Comparison of ENCODE assay signal across 8 cellular contexts in the genomic region with DNA sequence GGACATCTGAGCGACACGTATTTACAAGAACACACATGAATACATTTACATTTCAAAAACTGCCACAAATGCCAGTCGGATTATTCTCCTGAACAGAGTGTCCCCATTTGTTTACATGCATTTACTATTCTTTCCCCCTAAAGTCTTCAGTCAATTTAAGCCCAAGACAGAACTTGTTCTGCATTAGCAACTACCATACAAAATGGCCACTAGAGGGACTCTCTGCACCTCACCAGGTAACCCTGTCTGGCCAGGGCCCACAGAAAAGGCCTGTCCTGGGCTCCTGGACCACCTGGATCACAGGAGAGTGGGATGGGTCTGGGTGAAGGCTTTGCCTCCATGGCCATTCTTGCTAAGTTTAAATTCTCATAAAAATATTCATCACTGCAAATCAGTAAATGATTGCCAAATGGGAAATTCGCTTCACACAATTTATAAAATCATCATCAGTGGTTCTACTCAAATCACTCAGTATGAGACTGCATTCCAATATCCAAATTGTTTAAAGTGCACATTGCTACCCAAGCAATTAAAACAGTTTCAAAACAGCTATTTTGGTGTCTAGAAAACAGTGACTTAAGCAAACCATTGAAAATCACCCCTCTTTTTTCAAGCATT. TPM values are rescaled to one million over a fixed set of nuclear protein-coding genes. Genes with fewer than 3 reads are reported as not detected.
A peak's percentile ranks its signal among the peaks of the same experiment; 100 is the strongest.
DNase-seq lines count a peak whose midpoint lies in the region; ATAC-seq and TF ChIP-seq lines count a peak whose summit lies in the region.

No MANE protein-coding gene starts in this region.

- no peaks in the 10 kb centered on the region for H3K9me3 ChIP-seq in neutrophil

- H3K36me3 ChIP-seq in neutrophil = peaks cover 49% of the 10 kb centered on the region

- H3K27ac ChIP-seq in neutrophil = no peak overlapping the region

- H3K4me1 ChIP-seq in neutrophil (ENCODE audit: control insufficient read depth in 1 of 2, insufficient read depth in 1 of 2, low read depth in 1 of 2, low read length in 1 of 2) = no peaks in the 10 kb centered on the region

- DNase-seq in NCI-H2107 treated with DMSO at 0.1 percent for 48 hours (lab: John Stamatoyannopoulos, UW; ENCODE audit: unreplicated experiment) (peak; percentile 61), NCI-H2107 (lab: John Stamatoyannopoulos, UW) (no peak), HT1080 (ENCODE audit: low read depth) (peak; percentile 37), RPMI8226 (peak; percentile 53), epithelial cell of proximal tubule (ENCODE audit: low read depth) (no peak)
- DNase-seq in activated T-cell treated with anti-CD3 and anti-CD28 coated beads, Interleukin-2, amount 50 U/mL, for 48 hours = no peak

- no peak for ATAC-seq in GM18873 (IDR thresholded peaks at IDR 0.05; ENCODE audit: low FRiP score, unreplicated experiment)

- TF ChIP-seq CTCF in epithelial cell of proximal tubule (conservative IDR thresholded peaks at IDR 0.05; ENCODE audit: low read depth, low read length) (peak; percentile 92), neutrophil (IDR thresholded peaks at IDR 0.05) (peak; percentile 20)

- H3K27me3 ChIP-seq in neutrophil = no peaks in the 10 kb centered on the region

- no peak overlapping the region for H3K4me3 ChIP-seq in epithelial cell of proximal tubule (ENCODE audit: low read depth, low read length)
- H3K4me3 ChIP-seq in neutrophil (ENCODE audit: low read depth in 1 of 2, low read length in 1 of 2) = no peak overlapping the region

RNA-seq across cellular contexts. Expression of a gene that starts 12.5 kb away (rescaled TPM):
- 0.69 TPM in 1 of 2 replicates, not detected in the other for total RNA-seq in HT1080 (2014; rRNA removed; shearing (Covaris generic))
- not detected in 2 replicates for polyA plus RNA-seq in HT1080 (2015; cell fraction: cytosol; rRNA removed)
- not detected in 2 replicates for polyA plus RNA-seq in HT1080 (2015; cell fraction: nucleus; rRNA removed)
- total RNA-seq in epithelial cell of proximal tubule = not detected in 2 replicates

RNA-seq across cellular contexts. Expression of a gene that starts 23.8 kb away (rescaled TPM):
- total RNA-seq in HT1080 (2014; rRNA removed; shearing (Covaris generic)) = not detected in 2 replicates
- not detected in 2 replicates for polyA plus RNA-seq in HT1080 (2015; cell fraction: cytosol; rRNA removed)
- polyA plus RNA-seq in HT1080 (2015; cell fraction: nucleus; rRNA removed) = not detected in 2 replicates
- total RNA-seq in epithelial cell of proximal tubule = not detected in 2 replicates

Comparison
In these comparisons a context has a peak if more than half of its experiments do, and no peak if none do; other contexts are left out.
1. DNase-seq: peak in NCI-H2107 treated with DMSO at 0.1 percent for 48 hours (single experiment), HT1080 (single experiment) and RPMI8226 (single experiment); none in NCI-H2107 (single experiment), epithelial cell of proximal tubule (single experiment) and activated T-cell treated with anti-CD3 and anti-CD28 coated beads, Interleukin-2, amount 50 U/mL, for 48 hours (0 of 2).